ENCODE assay signal across 21 cellular contexts in the genomic region with DNA sequence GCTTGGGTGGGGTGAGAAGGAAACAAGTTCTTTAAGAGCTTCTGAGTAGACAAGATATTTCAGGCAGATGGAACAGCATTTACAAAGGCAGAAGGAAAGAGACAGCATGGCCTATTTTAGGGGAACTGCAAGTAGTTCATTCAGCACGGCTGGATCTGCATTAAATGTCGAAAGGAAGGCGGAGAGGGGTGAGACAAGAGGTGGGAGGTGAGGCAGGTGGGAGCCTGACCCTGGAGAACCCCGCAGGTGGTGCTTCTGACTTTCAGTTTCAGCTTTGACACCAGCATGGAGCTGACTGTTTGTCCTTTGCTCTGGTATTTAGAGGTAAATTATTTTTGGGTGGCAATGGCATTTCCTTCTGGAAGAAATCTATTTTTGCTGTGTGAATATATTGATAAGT.
"Had no signal": no experiment of that assay in that cellular context is flagged by ENCODE, and none has a peak within 500 bp of the region (broad histone marks: within the 10 kb centered on the region; RNA-seq: fewer than 3 reads in every experiment).

No MANE protein-coding gene starts in this region.

- H3K36me3 ChIP-seq: SJCRH30 had no signal

- H3K9me3 ChIP-seq: SJCRH30 had no signal

- DNase-seq: Kasumi-1; KBM-7; NCI-H1092; NCI-H1105 treated with DMSO at 0.1 percent for 48 hours; NCI-H1417 treated with DMSO at 0.1 percent for 48 hours; NCI-H146; NCI-H1694 treated with DMSO at 0.1 percent for 48 hours; NCI-H1930; NCI-H2081; NCI-H2107; NCI-H226; NCI-H446; NCI-H510A; NCI-H524 treated with DMSO at 0.1 percent for 48 hours; NCI-H69; NCI-H774; NK-92 treated with Interleukin-12 subunit alpha and Interleukin-12 subunit beta, amount 100 ng/mL, for 24 hours; PC-3; SHP77 treated with DMSO at 0.1 percent for 48 hours; SJCRH30; T-helper 1 cell had no signal

- H3K4me1 ChIP-seq: SJCRH30 had no signal

- H3K4me3 ChIP-seq: SJCRH30 had no signal

- H3K27ac ChIP-seq: SJCRH30 had no signal

- H3K27me3 ChIP-seq: SJCRH30 had no signal
